Comparison of ENCODE assay signal across 10 cellular contexts in genomic region chr14:98198385-98198784, GRCh38.
A peak's percentile ranks its signal among the peaks of the same experiment; 100 is the strongest.
DNase-seq lines count a peak whose midpoint lies in the region; ATAC-seq and TF ChIP-seq lines count a peak whose summit lies in the region.
"Had no signal": no experiment of that assay in that cellular context is flagged by ENCODE, and none has a peak within 500 bp of the region (broad histone marks: within the 10 kb centered on the region; RNA-seq: fewer than 3 reads in every experiment).

No MANE protein-coding gene starts in this region.

- H3K36me3 Mint-ChIP-seq in effector memory CD8-positive, alpha-beta T cell (ENCODE audit: insufficient read depth) = peaks cover 2% of the 10 kb centered on the region
- H3K36me3 Mint-ChIP-seq in mesothelial cell of epicardium = no peaks in the 10 kb centered on the region

- DNase-seq in DMS79 (lab: John Stamatoyannopoulos, UW) (peak; percentile 89), GF-D8 (lab: John Stamatoyannopoulos, UW) (no peak), spleen (no peak), mesothelial cell of epicardium (ENCODE audit: low spot score in 2 of 2, unreplicated experiment in 2 of 2) (no peak)
- peak; percentile 33 for DNase-seq in activated CD4-positive, alpha-beta T cell treated with anti-CD3 and anti-CD28 coated beads, Interleukin-2, amount 50 U/mL, for 1 hour
- DNase-seq in effector memory CD8-positive, alpha-beta T cell = peak; percentile 42 to 52 (median 46)

- intact Hi-C loops in spleen (cut with DNase I; ENCODE audit: low total_unique reads) = no loop called here

- H3K27me3 ChIP-seq in spleen (replicated peaks in 1 of 7) = peaks cover 0 to 9% (median 0%) of the 10 kb centered on the region in 7 donors

- no peaks in the 10 kb centered on the region for H3K36me3 ChIP-seq in spleen
- H3K36me3 ChIP-seq: thoracic aorta had no signal

- H3K9me3 ChIP-seq in spleen = no peaks in the 10 kb centered on the region
- H3K9me3 ChIP-seq: thoracic aorta had no signal

- no peak for TF ChIP-seq CTCF in spleen (IDR thresholded peaks at IDR 0.05 in 8 of 11, conservative IDR thresholded peaks at IDR 0.05 in 3 of 11)
- TF ChIP-seq CTCF in mesothelial cell of epicardium (IDR thresholded peaks at IDR 0.05; ENCODE audit: unreplicated experiment) = no peak

- no peak for TF ChIP-seq POLR2A in spleen (IDR thresholded peaks at IDR 0.05)

- H3K4me1 Mint-ChIP-seq in effector memory CD8-positive, alpha-beta T cell (ENCODE audit: low read depth in 2 of 2) = peaks cover 55 to 67% of the 10 kb centered on the region in 2 donors
- no peaks in the 10 kb centered on the region for H3K4me1 Mint-ChIP-seq in mesothelial cell of epicardium

- WGBS in spleen, 5 donors = 18 to 38% (median 23%) methylated on average over 9 to 10 of the region's 10 CpGs

- peaks cover 0 to 7% of the 10 kb centered on the region in 2 donors for H3K9me3 Mint-ChIP-seq in effector memory CD8-positive, alpha-beta T cell
- H3K9me3 Mint-ChIP-seq in mesothelial cell of epicardium = no peaks in the 10 kb centered on the region

- H3K4me3 Mint-ChIP-seq in effector memory CD8-positive, alpha-beta T cell = peak overlapping the region; percentile 73
- H3K4me3 Mint-ChIP-seq in mesothelial cell of epicardium = no peak overlapping the region

- H3K27ac Mint-ChIP-seq in effector memory CD8-positive, alpha-beta T cell = peak overlapping the region; percentile 84 to 93
- no peak overlapping the region for H3K27ac Mint-ChIP-seq in mesothelial cell of epicardium

- ATAC-seq in HG02885 (IDR thresholded peaks at IDR 0.05; ENCODE audit: poor library complexity, unreplicated experiment) (peak; percentile 50), HG02759 (IDR thresholded peaks at IDR 0.05; ENCODE audit: unreplicated experiment) (no peak)
- ATAC-seq in effector memory CD8-positive, alpha-beta T cell (replicated peaks) = peak; percentile 91
- ATAC-seq: HepG2 had no signal

- no peaks in the 10 kb centered on the region for H3K27me3 Mint-ChIP-seq in effector memory CD8-positive, alpha-beta T cell
- H3K27me3 Mint-ChIP-seq in mesothelial cell of epicardium (ENCODE audit: low read depth) = peaks cover 67% of the 10 kb centered on the region

- peaks cover 0 to 17% (median 2%) of the 10 kb centered on the region in 6 donors for H3K4me1 ChIP-seq in spleen

- H3K4me3 ChIP-seq in spleen = no peak overlapping the region
- H3K4me3 ChIP-seq: thoracic aorta had no signal

- peak overlapping the region in 4 of 8 donors; percentile 18 to 62 (median 36) for H3K27ac ChIP-seq in spleen
- H3K27ac ChIP-seq: thoracic aorta had no signal

Comparison
In these comparisons a context has a peak if more than half of its experiments do, and no peak if none do; other contexts are left out.
1. DNase-seq: peak in DMS79 (single experiment), activated CD4-positive, alpha-beta T cell treated with anti-CD3 and anti-CD28 coated beads, Interleukin-2, amount 50 U/mL, for 1 hour (single experiment) and effector memory CD8-positive, alpha-beta T cell (3 of 3); none in GF-D8 (single experiment), spleen (single experiment) and mesothelial cell of epicardium (0 of 2).